Comparison of ENCODE assay signal across 1 cellular context in the genomic region with DNA sequence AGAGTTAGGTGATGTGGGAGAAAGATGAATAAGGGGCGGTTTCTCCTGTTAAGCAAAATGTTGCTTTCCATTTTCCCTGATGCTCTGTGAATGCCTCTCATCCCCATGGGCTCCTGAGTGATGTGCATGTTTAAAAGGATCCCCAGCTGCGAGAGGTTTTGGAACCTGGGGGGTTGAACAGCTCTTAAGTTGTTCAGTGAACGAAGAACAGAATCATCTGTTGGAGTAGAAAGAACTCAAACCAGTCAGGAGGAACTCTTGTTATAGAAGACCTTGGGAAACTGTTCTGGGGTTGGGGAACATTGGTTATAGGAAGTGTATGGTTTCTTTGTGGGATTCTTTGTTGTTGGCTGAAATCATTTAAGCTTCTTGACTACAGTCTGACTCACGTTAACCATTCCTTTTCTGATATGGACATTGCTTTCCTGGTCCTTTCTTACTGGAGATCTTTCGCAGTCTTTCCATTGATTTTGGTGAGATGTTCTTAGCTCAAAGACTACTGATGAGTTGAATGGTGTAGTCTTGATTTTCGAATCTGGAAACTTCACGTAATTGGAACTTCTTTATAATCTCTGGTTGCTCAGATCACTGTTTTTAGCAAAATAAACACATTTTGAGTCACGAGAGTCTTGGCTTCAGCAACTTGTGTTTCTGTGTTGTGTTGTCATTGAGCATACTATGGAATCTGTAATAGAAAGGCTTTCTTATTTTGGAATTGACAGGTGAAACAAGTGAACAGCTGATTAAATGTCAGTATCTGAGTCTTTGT.
TF ChIP-seq lines count a peak whose summit lies in the region.

No MANE protein-coding gene starts in this region.

TF ChIP-seq in GM23338, 12 proteins besides CTCF, POLR2A, EP300 and RAD21 (continued from another document):
- TF ChIP-seq, protein P1, sequence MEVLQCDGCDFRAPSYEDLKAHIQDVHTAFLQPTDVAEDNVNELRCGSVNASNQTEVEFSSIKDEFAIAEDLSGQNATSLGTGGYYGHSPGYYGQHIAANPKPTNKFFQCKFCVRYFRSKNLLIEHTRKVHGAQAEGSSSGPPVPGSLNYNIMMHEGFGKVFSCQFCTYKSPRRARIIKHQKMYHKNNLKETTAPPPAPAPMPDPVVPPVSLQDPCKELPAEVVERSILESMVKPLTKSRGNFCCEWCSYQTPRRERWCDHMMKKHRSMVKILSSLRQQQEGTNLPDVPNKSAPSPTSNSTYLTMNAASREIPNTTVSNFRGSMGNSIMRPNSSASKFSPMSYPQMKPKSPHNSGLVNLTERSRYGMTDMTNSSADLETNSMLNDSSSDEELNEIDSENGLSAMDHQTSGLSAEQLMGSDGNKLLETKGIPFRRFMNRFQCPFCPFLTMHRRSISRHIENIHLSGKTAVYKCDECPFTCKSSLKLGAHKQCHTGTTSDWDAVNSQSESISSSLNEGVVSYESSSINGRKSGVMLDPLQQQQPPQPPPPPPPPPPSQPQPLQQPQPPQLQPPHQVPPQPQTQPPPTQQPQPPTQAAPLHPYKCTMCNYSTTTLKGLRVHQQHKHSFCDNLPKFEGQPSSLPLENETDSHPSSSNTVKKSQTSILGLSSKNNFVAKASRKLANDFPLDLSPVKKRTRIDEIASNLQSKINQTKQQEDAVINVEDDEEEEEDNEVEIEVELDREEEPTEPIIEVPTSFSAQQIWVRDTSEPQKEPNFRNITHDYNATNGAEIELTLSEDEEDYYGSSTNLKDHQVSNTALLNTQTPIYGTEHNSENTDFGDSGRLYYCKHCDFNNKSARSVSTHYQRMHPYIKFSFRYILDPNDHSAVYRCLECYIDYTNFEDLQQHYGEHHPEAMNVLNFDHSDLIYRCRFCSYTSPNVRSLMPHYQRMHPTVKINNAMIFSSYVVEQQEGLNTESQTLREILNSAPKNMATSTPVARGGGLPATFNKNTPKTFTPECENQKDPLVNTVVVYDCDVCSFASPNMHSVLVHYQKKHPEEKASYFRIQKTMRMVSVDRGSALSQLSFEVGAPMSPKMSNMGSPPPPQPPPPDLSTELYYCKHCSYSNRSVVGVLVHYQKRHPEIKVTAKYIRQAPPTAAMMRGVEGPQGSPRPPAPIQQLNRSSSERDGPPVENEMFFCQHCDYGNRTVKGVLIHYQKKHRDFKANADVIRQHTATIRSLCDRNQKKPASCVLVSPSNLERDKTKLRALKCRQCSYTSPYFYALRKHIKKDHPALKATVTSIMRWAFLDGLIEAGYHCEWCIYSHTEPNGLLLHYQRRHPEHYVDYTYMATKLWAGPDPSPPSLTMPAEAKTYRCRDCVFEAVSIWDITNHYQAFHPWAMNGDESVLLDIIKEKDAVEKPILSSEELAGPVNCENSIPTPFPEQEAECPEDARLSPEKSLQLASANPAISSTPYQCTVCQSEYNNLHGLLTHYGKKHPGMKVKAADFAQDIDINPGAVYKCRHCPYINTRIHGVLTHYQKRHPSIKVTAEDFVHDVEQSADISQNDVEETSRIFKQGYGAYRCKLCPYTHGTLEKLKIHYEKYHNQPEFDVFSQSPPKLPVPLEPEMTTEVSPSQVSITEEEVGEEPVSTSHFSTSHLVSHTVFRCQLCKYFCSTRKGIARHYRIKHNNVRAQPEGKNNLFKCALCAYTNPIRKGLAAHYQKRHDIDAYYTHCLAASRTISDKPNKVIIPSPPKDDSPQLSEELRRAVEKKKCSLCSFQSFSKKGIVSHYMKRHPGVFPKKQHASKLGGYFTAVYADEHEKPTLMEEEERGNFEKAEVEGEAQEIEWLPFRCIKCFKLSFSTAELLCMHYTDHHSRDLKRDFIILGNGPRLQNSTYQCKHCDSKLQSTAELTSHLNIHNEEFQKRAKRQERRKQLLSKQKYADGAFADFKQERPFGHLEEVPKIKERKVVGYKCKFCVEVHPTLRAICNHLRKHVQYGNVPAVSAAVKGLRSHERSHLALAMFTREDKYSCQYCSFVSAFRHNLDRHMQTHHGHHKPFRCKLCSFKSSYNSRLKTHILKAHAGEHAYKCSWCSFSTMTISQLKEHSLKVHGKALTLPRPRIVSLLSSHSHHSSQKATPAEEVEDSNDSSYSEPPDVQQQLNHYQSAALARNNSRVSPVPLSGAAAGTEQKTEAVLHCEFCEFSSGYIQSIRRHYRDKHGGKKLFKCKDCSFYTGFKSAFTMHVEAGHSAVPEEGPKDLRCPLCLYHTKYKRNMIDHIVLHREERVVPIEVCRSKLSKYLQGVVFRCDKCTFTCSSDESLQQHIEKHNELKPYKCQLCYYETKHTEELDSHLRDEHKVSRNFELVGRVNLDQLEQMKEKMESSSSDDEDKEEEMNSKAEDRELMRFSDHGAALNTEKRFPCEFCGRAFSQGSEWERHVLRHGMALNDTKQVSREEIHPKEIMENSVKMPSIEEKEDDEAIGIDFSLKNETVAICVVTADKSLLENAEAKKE (CRISPR knock-in tag; IDR thresholded peaks at IDR 0.05), result no peak
- TF ChIP-seq JUNB (IDR thresholded peaks at IDR 0.05; ENCODE audit: unreplicated experiment), result no peak
- no peak for TF ChIP-seq POLR2AphosphoS5 (IDR thresholded peaks at IDR 0.05; ENCODE audit: low read depth)
- TF ChIP-seq, protein P2, sequence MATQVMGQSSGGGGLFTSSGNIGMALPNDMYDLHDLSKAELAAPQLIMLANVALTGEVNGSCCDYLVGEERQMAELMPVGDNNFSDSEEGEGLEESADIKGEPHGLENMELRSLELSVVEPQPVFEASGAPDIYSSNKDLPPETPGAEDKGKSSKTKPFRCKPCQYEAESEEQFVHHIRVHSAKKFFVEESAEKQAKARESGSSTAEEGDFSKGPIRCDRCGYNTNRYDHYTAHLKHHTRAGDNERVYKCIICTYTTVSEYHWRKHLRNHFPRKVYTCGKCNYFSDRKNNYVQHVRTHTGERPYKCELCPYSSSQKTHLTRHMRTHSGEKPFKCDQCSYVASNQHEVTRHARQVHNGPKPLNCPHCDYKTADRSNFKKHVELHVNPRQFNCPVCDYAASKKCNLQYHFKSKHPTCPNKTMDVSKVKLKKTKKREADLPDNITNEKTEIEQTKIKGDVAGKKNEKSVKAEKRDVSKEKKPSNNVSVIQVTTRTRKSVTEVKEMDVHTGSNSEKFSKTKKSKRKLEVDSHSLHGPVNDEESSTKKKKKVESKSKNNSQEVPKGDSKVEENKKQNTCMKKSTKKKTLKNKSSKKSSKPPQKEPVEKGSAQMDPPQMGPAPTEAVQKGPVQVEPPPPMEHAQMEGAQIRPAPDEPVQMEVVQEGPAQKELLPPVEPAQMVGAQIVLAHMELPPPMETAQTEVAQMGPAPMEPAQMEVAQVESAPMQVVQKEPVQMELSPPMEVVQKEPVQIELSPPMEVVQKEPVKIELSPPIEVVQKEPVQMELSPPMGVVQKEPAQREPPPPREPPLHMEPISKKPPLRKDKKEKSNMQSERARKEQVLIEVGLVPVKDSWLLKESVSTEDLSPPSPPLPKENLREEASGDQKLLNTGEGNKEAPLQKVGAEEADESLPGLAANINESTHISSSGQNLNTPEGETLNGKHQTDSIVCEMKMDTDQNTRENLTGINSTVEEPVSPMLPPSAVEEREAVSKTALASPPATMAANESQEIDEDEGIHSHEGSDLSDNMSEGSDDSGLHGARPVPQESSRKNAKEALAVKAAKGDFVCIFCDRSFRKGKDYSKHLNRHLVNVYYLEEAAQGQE (IDR thresholded peaks at IDR 0.05; ENCODE audit: unreplicated experiment), result no peak
- TF ChIP-seq ZNF114 (CRISPR knock-in tag; IDR thresholded peaks at IDR 0.05), result no peak
- no peak for TF ChIP-seq EZH2phosphoT487 (IDR thresholded peaks at IDR 0.05; ENCODE audit: unreplicated experiment)
- TF ChIP-seq STAT1 (IDR thresholded peaks at IDR 0.05; ENCODE audit: unreplicated experiment), result no peak
- no peak for TF ChIP-seq ZNF331 (CRISPR knock-in tag; IDR thresholded peaks at IDR 0.05; ENCODE audit: low read depth)
- no peak for TF ChIP-seq NANOG (IDR thresholded peaks at IDR 0.05; ENCODE audit: borderline replicate concordance)
- TF ChIP-seq, protein P3, sequence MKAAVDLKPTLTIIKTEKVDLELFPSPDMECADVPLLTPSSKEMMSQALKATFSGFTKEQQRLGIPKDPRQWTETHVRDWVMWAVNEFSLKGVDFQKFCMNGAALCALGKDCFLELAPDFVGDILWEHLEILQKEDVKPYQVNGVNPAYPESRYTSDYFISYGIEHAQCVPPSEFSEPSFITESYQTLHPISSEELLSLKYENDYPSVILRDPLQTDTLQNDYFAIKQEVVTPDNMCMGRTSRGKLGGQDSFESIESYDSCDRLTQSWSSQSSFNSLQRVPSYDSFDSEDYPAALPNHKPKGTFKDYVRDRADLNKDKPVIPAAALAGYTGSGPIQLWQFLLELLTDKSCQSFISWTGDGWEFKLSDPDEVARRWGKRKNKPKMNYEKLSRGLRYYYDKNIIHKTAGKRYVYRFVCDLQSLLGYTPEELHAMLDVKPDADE (IDR thresholded peaks at IDR 0.05), result no peak
